Comparison of ENCODE assay signal across 14 cellular contexts in genomic region chr9:111603041-111603440, GRCh38.
"Had no signal": no experiment of that assay in that cellular context is flagged by ENCODE, and none has a peak within 500 bp of the region (broad histone marks: within the 10 kb centered on the region; RNA-seq: fewer than 3 reads in every experiment).

No MANE protein-coding gene starts in this region.

- H3K27ac ChIP-seq: neural progenitor cell, psoas muscle, WERI-Rb-1 had no signal

- ATAC-seq: left lobe of liver; psoas muscle; sciatic nerve; stimulated activated effector memory CD8-positive, alpha-beta T cell treated with anti-CD3 and anti-CD28 coated beads, Interleukin-12 subunit alpha, Interleukin-12 subunit beta, amount 100 ng/mL, for 72 hours; T-helper 17 cell had no signal

- H3K36me3 ChIP-seq: neural progenitor cell, WERI-Rb-1 had no signal

- H3K9me3 ChIP-seq: psoas muscle had no signal

- H3K27ac Mint-ChIP-seq: activated naive CD8-positive, alpha-beta T cell; activated T-helper 1 cell treated with anti-CD3 and anti-CD28 coated beads, Interleukin-12 subunit alpha, Interleukin-12 subunit beta, Interleukin-2, Interleukin-4 antibody, amounts not matched to agents 30 ng/mL and 10 ng/mL and 1 ng/mL, durations not matched to agents 14 hours and 24 hours and 36 hours; neural progenitor cell; stimulated activated effector memory CD8-positive, alpha-beta T cell treated with anti-CD3 and anti-CD28 coated beads, Interleukin-12 subunit alpha, Interleukin-12 subunit beta, amount 100 ng/mL, for 72 hours; T-helper 17 cell had no signal

- H3K9ac ChIP-seq: neural progenitor cell had no signal

- H3K36me3 Mint-ChIP-seq: activated naive CD8-positive, alpha-beta T cell; neural progenitor cell; stimulated activated effector memory CD8-positive, alpha-beta T cell treated with anti-CD3 and anti-CD28 coated beads, Interleukin-12 subunit alpha, Interleukin-12 subunit beta, amount 100 ng/mL, for 72 hours had no signal

- H3K4me3 Mint-ChIP-seq: activated naive CD8-positive, alpha-beta T cell; activated T-helper 1 cell treated with anti-CD3 and anti-CD28 coated beads, Interleukin-12 subunit alpha, Interleukin-12 subunit beta, Interleukin-2, Interleukin-4 antibody, amounts not matched to agents 30 ng/mL and 10 ng/mL and 1 ng/mL, durations not matched to agents 14 hours and 24 hours and 36 hours; neural progenitor cell; stimulated activated effector memory CD8-positive, alpha-beta T cell treated with anti-CD3 and anti-CD28 coated beads, Interleukin-12 subunit alpha, Interleukin-12 subunit beta, amount 100 ng/mL, for 72 hours; T-helper 17 cell had no signal

- DNase-seq: activated CD4-positive, alpha-beta T cell treated with anti-CD3 and anti-CD28 coated beads, Interleukin-2, amount 50 U/mL, for 4 hours; foreskin melanocyte; glutamatergic neuron; hippocampal formation; psoas muscle; stimulated activated CD4-positive, alpha-beta T cell treated with anti-CD3 and anti-CD28 coated beads, Interleukin-4, amount 100 ng/mL, for 24 hours; T-helper 17 cell; WERI-Rb-1 had no signal

- H3K9me3 Mint-ChIP-seq: activated T-helper 1 cell treated with anti-CD3 and anti-CD28 coated beads, Interleukin-12 subunit alpha, Interleukin-12 subunit beta, Interleukin-2, Interleukin-4 antibody, amounts not matched to agents 30 ng/mL and 10 ng/mL and 1 ng/mL, durations not matched to agents 14 hours and 24 hours and 36 hours; stimulated activated effector memory CD8-positive, alpha-beta T cell treated with anti-CD3 and anti-CD28 coated beads, Interleukin-12 subunit alpha, Interleukin-12 subunit beta, amount 100 ng/mL, for 72 hours had no signal

- H2AFZ ChIP-seq: neural progenitor cell had no signal

- H3K4me3 ChIP-seq: neural progenitor cell, psoas muscle had no signal
